ENCODE assay signal across 31 cellular contexts in genomic region chr21:15522148-15522547, GRCh38.
"Had no signal": no experiment of that assay in that cellular context is flagged by ENCODE, and none has a peak within 500 bp of the region (broad histone marks: within the 10 kb centered on the region; RNA-seq: fewer than 3 reads in every experiment).

No MANE protein-coding gene starts in this region.

- DNase-seq: activated B cell treated with CpG ODN at 0.5 μM for 24 hours; activated CD4-positive, alpha-beta memory T cell treated with anti-CD3 and anti-CD28 coated beads for 36 hours; activated CD4-positive, alpha-beta T cell treated with anti-CD3 and anti-CD28 coated beads for 48 hours; activated CD4-positive, alpha-beta T cell treated with anti-CD3 and anti-CD28 coated beads, Interleukin-2, amount 50 U/mL, for 1 hour; activated CD4-positive, alpha-beta T cell treated with anti-CD3 and anti-CD28 coated beads, Interleukin-2, amount 50 U/mL, for 4 hours; activated CD4-positive, CD25-positive, alpha-beta regulatory T cell treated with anti-CD3 and anti-CD28 coated beads, Interleukin-2, amount 50 U/mL, for 72 hours; activated CD8-positive, alpha-beta memory T cell treated with anti-CD3 and anti-CD28 coated beads, Interleukin-2, amount 50 U/mL, for 4 hours; activated CD8-positive, alpha-beta T cell treated with anti-CD3 and anti-CD28 coated beads for 36 hours; activated effector memory CD4-positive, alpha-beta T cell treated with anti-CD3 and anti-CD28 coated beads, Interleukin-2, amount 50 U/mL, for 16 hours; activated gamma-delta T cell treated with Interleukin-2 at 50 U/mL for 16 hours; activated naive CD4-positive, alpha-beta T cell; activated naive CD4-positive, alpha-beta T cell treated with anti-CD3 and anti-CD28 coated beads for 36 hours; activated naive CD4-positive, alpha-beta T cell treated with anti-CD3 and anti-CD28 coated beads, Interleukin-2, amount 50 U/mL, for 16 hours; activated naive CD8-positive, alpha-beta T cell treated with anti-CD3 and anti-CD28 coated beads for 36 hours; activated T-cell treated with anti-CD3 and anti-CD28 coated beads for 4 hours; activated T-cell treated with anti-CD3 and anti-CD28 coated beads, Interleukin-2, amount 50 U/mL, for 1 hour; activated T-cell treated with anti-CD3 and anti-CD28 coated beads, Interleukin-2, amount 50 U/mL, for 4 hours; activated T-cell treated with anti-CD3 and anti-CD28 coated beads, Interleukin-2, amount 50 U/mL, for 72 hours; adrenal gland; amniotic stem cell; aorta; body of pancreas; brain microvascular endothelial cell; central memory CD4-positive, alpha-beta T cell; T-helper 1 cell; T-helper 2 cell; T-helper 9 cell had no signal

- H3K4me1 ChIP-seq: adrenal gland, body of pancreas, breast epithelium had no signal

- H3K27me3 ChIP-seq: adrenal gland, body of pancreas, brain microvascular endothelial cell, breast epithelium had no signal

- H3K27ac ChIP-seq: adrenal gland, body of pancreas, brain microvascular endothelial cell, breast epithelium, VCaP had no signal

- H3K4me3 ChIP-seq: adrenal gland, body of pancreas, breast epithelium had no signal

- H3K36me3 ChIP-seq: adrenal gland, brain microvascular endothelial cell, breast epithelium had no signal

- H3K9me3 ChIP-seq: adrenal gland, body of pancreas, breast epithelium had no signal

- FAIRE-seq: astrocyte, TTC549 had no signal
